ENCODE assay signal across 9 cellular contexts in genomic region chr11:99370557-99371200, GRCh38.
DNase-seq lines count a peak whose midpoint lies in the region; ATAC-seq and TF ChIP-seq lines count a peak whose summit lies in the region.
"Had no signal": no experiment of that assay in that cellular context is flagged by ENCODE, and none has a peak within 500 bp of the region (broad histone marks: within the 10 kb centered on the region; RNA-seq: fewer than 3 reads in every experiment).

No MANE protein-coding gene starts in this region.

- H3K4ac ChIP-seq in IMR-90 (ENCODE audit: low read depth, low read length) = no peak overlapping the region

- H3K27ac Mint-ChIP-seq in naive thymus-derived CD8-positive, alpha-beta T cell = no peak overlapping the region
- H3K27ac Mint-ChIP-seq: T-helper 2 cell treated with Interferon-gamma antibody and Interleukin-4, amounts not matched to agents 5 μg/mL and 100 μg/mL, for 36 hours had no signal

- H3K18ac ChIP-seq in IMR-90 (ENCODE audit: low read depth, low read length) = no peak overlapping the region

- H3K9me3 Mint-ChIP-seq in naive thymus-derived CD8-positive, alpha-beta T cell = peaks cover 0 to 9% (median 4%) of the 10 kb centered on the region in 9 donors

- no CpG with 5 or more reads among the region's 4 CpGs for WGBS in IMR-90 (ENCODE audit: extremely low coverage in 2 of 2, insufficient read length in 1 of 2), 2 experiments
- 12% methylated on average over 4 of the region's 4 CpGs for WGBS in smooth muscle cell (ENCODE audit: low lambda C conversion rate)

- H3K4me1 Mint-ChIP-seq in naive thymus-derived CD8-positive, alpha-beta T cell = no peaks in the 10 kb centered on the region

- H3K27me3 ChIP-seq in IMR-90 (ENCODE audit: control insufficient read depth, insufficient read depth, low read length) = no peaks in the 10 kb centered on the region
- H3K27me3 ChIP-seq in SJCRH30 = no peaks in the 10 kb centered on the region
- H3K27me3 ChIP-seq in smooth muscle cell (ENCODE audit: low read depth) = no peaks in the 10 kb centered on the region
- H3K27me3 ChIP-seq: ovary had no signal

- H3K9ac ChIP-seq in IMR-90 (ENCODE audit: low read depth, low read length) = no peak overlapping the region
- H3K9ac ChIP-seq in smooth muscle cell (ENCODE audit: low read depth) = no peak overlapping the region

- dilution Hi-C loops in IMR-90 (cut with HindIII; ENCODE audit: low sequenced_read_pairs, unreplicated experiment) = no loop called here

- no peak overlapping the region for H2BK120ac ChIP-seq in IMR-90 (ENCODE audit: low read depth, low read length)

- no peak overlapping the region for H2AK5ac ChIP-seq in IMR-90 (ENCODE audit: low read depth, low read length)

- no TSS peak for BruUV-seq in IMR-90 (replicated peaks; lab: Mats Ljungman, UMichigan)

- no peak for TF ChIP-seq RAD21 in IMR-90 (IDR thresholded peaks at IDR 0.05; ENCODE audit: low read length)

- no peak overlapping the region for H4K91ac ChIP-seq in IMR-90 (ENCODE audit: insufficient read depth, low read depth, low read length)

- H3K9me3 ChIP-seq in IMR-90 (ENCODE audit: control insufficient read depth, insufficient read depth, low read length) = no peaks in the 10 kb centered on the region
- H3K9me3 ChIP-seq in SJCRH30 (replicated peaks) = no peaks in the 10 kb centered on the region
- H3K9me3 ChIP-seq in smooth muscle cell (replicated peaks; ENCODE audit: low read depth) = no peaks in the 10 kb centered on the region
- H3K9me3 ChIP-seq: ovary had no signal

- no peak overlapping the region for H2BK20ac ChIP-seq in IMR-90 (ENCODE audit: low read depth, low read length)

- no peaks in the 10 kb centered on the region for H3K36me3 Mint-ChIP-seq in naive thymus-derived CD8-positive, alpha-beta T cell

- H3K79me1 ChIP-seq in IMR-90 (ENCODE audit: low read depth in 1 of 2, low read length in 2 of 2) = no peaks in the 10 kb centered on the region

- no peak overlapping the region for H3K56ac ChIP-seq in IMR-90 (ENCODE audit: extremely low read depth, insufficient read depth, low read length)

- CTCF ChIA-PET in IMR-90 (lab: Yijun Ruan, JAX) = interaction anchor here (0.6 kb wide), 1 partner anchor 137 kb away, joined by 3 read pairs; no protein-coding TSS in a partner anchor

- POLR2A ChIA-PET in IMR-90 (lab: Charles Lee; ENCODE audit: unreplicated experiment) = no interaction called here
- POLR2A ChIA-PET in naive thymus-derived CD8-positive, alpha-beta T cell (lab: Charles Lee) = no interaction called here

- H3K27me3 Mint-ChIP-seq in naive thymus-derived CD8-positive, alpha-beta T cell = no peaks in the 10 kb centered on the region

- no peaks in the 10 kb centered on the region for H3F3A ChIP-seq in smooth muscle cell (ENCODE audit: low read depth)

- no peak overlapping the region for H3K4me3 Mint-ChIP-seq in naive thymus-derived CD8-positive, alpha-beta T cell
- H3K4me3 Mint-ChIP-seq: T-helper 2 cell treated with Interferon-gamma antibody and Interleukin-4, amounts not matched to agents 5 μg/mL and 100 μg/mL, for 36 hours had no signal

- H3K4me3 ChIP-seq in IMR-90 (ENCODE audit: insufficient read depth, low read depth, low read length) (no peak overlapping the region), SJCRH30 (no peak overlapping the region), smooth muscle cell (peak overlapping the region; percentile 14)
- H3K4me3 ChIP-seq: ovary had no signal

- H2AFZ ChIP-seq in IMR-90 (replicated peaks; ENCODE audit: low read length, poor library complexity) (no peak overlapping the region), smooth muscle cell (ENCODE audit: low read depth) (peak overlapping the region; percentile 74)

- intact Hi-C loops in IMR-90 (cut with micrococcal nuclease) = no loop called here
- intact Hi-C loops in left ventricle myocardium superior (cut with micrococcal nuclease) = no loop called here

- no peak overlapping the region for H2AK9ac ChIP-seq in IMR-90 (replicated peaks; ENCODE audit: low read depth, low read length, poor library complexity)

- no peaks in the 10 kb centered on the region for H3K79me2 ChIP-seq in smooth muscle cell (ENCODE audit: low read depth)

- peak; percentile 95 for ATAC-seq in IMR-90 (ENCODE audit: low read depth)
- peak; percentile 99 for ATAC-seq in left ventricle myocardium superior
- no peak for ATAC-seq in HG03354 (IDR thresholded peaks at IDR 0.05; ENCODE audit: poor library complexity, severe bottlenecking, unreplicated experiment)
- ATAC-seq in naive thymus-derived CD8-positive, alpha-beta T cell = no peak

- TF ChIP-seq POLR2A in IMR-90 (IDR thresholded peaks at IDR 0.05; ENCODE audit: low read depth, low read length) = no peak

- no peak for TF ChIP-seq CTCF in IMR-90 (conservative IDR thresholded peaks at IDR 0.05; ENCODE audit: low read depth, low read length)
- no peak for TF ChIP-seq CTCF in smooth muscle cell (IDR thresholded peaks at IDR 0.05; ENCODE audit: borderline replicate concordance, insufficient read depth, poor library complexity, severe bottlenecking)

- H3K36me3 ChIP-seq in IMR-90 (ENCODE audit: control insufficient read depth, insufficient read depth, low read length) (no peaks in the 10 kb centered on the region), SJCRH30 (no peaks in the 10 kb centered on the region), smooth muscle cell (ENCODE audit: low read depth) (no peaks in the 10 kb centered on the region)
- H3K36me3 ChIP-seq: ovary had no signal

- no peak overlapping the region for H4K8ac ChIP-seq in IMR-90 (ENCODE audit: low read depth in 2 of 2, low read length in 2 of 2)

- in situ Hi-C loops in IMR-90 (cut with MboI; ENCODE audit: low sequenced_read_pairs) = no loop called here

- DNase-seq in IMR-90 (peak; percentile 72), SJCRH30 (peak; percentile 61 to 65), left ventricle myocardium superior (peak; percentile 68), smooth muscle cell (lab: John Stamatoyannopoulos, UW; ENCODE audit: unreplicated experiment) (no peak), dermis blood vessel endothelial cell (no peak)
- DNase-seq in naive thymus-derived CD8-positive, alpha-beta T cell = no peak

- H3K4me2 ChIP-seq in IMR-90 (ENCODE audit: low read depth, low read length) = no peak overlapping the region; the same call in 1 of the 2 replicates
- peak overlapping the region; percentile 74 for H3K4me2 ChIP-seq in smooth muscle cell

- H3K14ac ChIP-seq in IMR-90 (replicated peaks; ENCODE audit: low read depth, low read length) = no peak overlapping the region

- no peaks in the 10 kb centered on the region for H3K9me1 ChIP-seq in IMR-90 (ENCODE audit: insufficient read depth, low read length)

- H2BK5ac ChIP-seq in IMR-90 (ENCODE audit: low read depth, low read length, poor library complexity, severe bottlenecking) = no peak overlapping the region

- no peak overlapping the region for H3K27ac ChIP-seq in IMR-90 (ENCODE audit: insufficient read depth, low read length)
- H3K27ac ChIP-seq in SJCRH30 = no peak overlapping the region
- H3K27ac ChIP-seq in smooth muscle cell (ENCODE audit: low read depth) = peak overlapping the region; percentile 9
- H3K27ac ChIP-seq: ovary had no signal

- no peak overlapping the region for H3K23ac ChIP-seq in IMR-90 (ENCODE audit: low read depth, low read length)

- H3K4me1 ChIP-seq in IMR-90 (ENCODE audit: control insufficient read depth, insufficient read depth, low read length) = no peaks in the 10 kb centered on the region
- H3K4me1 ChIP-seq in SJCRH30 = no peaks in the 10 kb centered on the region
- no peaks in the 10 kb centered on the region for H3K4me1 ChIP-seq in smooth muscle cell (ENCODE audit: low read depth)

- no peak overlapping the region for H4K5ac ChIP-seq in IMR-90 (ENCODE audit: low read depth, low read length)

- H4K20me1 ChIP-seq in IMR-90 (ENCODE audit: insufficient read depth, low read length) (no peaks in the 10 kb centered on the region), smooth muscle cell (ENCODE audit: low read depth) (no peaks in the 10 kb centered on the region)

- no peak overlapping the region for H2BK15ac ChIP-seq in IMR-90 (ENCODE audit: low read depth, low read length)

TF ChIP-seq in IMR-90, 13 proteins besides CTCF, POLR2A, EP300 and RAD21:
- TF ChIP-seq MAFK (IDR thresholded peaks at IDR 0.05; ENCODE audit: low read depth, low read length) = peak; percentile 36; the same call in 1 of the 2 replicates
- no peak for TF ChIP-seq CHD1 (IDR thresholded peaks at IDR 0.05; ENCODE audit: low read depth, low read length)
- 0 out of 2 replicates have a peak, but pooled peaks have one; percentile 34 for TF ChIP-seq FOS (IDR thresholded peaks at IDR 0.05; ENCODE audit: low read depth, low read length)

Comparison
In these comparisons a context has a peak if more than half of its experiments do, and no peak if none do; other contexts are left out.
1. ATAC-seq: peak in IMR-90 (single experiment) and left ventricle myocardium superior (single experiment); none in HG03354 (single experiment) and naive thymus-derived CD8-positive, alpha-beta T cell (0 of 2).
2. DNase-seq: peak in IMR-90 (single experiment), SJCRH30 (2 of 2) and left ventricle myocardium superior (single experiment); none in smooth muscle cell (single experiment), dermis blood vessel endothelial cell (single experiment) and naive thymus-derived CD8-positive, alpha-beta T cell (0 of 10).